8 cellular contexts compared by ENCODE assay signal in genomic region chr10:92290837-92291609, GRCh38. TPM values are rescaled to one million over a fixed set of nuclear protein-coding genes. Genes with fewer than 3 reads are reported as not detected.
A peak's percentile ranks its signal among the peaks of the same experiment; 100 is the strongest.
DNase-seq lines count a peak whose midpoint lies in the region; ATAC-seq and TF ChIP-seq lines count a peak whose summit lies in the region.

CPEB3 (minus strand) TSS chr10:92291078; CDS start chr10:92240350, 50,728 bp downstream.
MARCHF5 (plus strand) TSS chr10:92291167; CDS start chr10:92291495, 328 bp downstream.

- H2AFZ ChIP-seq in OCI-LY3 (ENCODE audit: low read depth, low read length) = peak within 1 kb of the TSS; percentile 89

- H3K79me2 ChIP-seq in OCI-LY3 (ENCODE audit: low read length) = peaks cover 32% of the 10 kb centered on the region

- peaks cover 3% of the 10 kb centered on the region; the same call in 1 of the 2 replicates for H3K4me1 ChIP-seq in OCI-LY3 (ENCODE audit: low read length)

- peaks cover 3% of the 10 kb centered on the region for H3K36me3 ChIP-seq in OCI-LY3 (replicated peaks; ENCODE audit: low read depth, low read length)

- H3K9ac ChIP-seq in OCI-LY3 (ENCODE audit: low read length) = peak within 1 kb of the TSS; percentile 86

- peak within 1 kb of the TSS; percentile 92 for H3K4me3 ChIP-seq in OCI-LY3 (ENCODE audit: low read length)

- no peaks in the 10 kb centered on the region for H3K27me3 ChIP-seq in OCI-LY3 (ENCODE audit: low read depth, low read length)

- TF ChIP-seq CTCF in OCI-LY3 (IDR thresholded peaks at IDR 0.05; ENCODE audit: low read depth, low read length) = peak; percentile 23; the same call in 1 of the 2 replicates

- peak; percentile 91 for DNase-seq in DMS114 treated with DMSO at 0.1 percent for 48 hours (lab: John Stamatoyannopoulos, UW; ENCODE audit: unreplicated experiment)
- peak; percentile 82 for DNase-seq in HuH-7.5 (ENCODE audit: low spot score)
- peak; percentile 79 for DNase-seq in activated T-cell treated with anti-CD3 and anti-CD28 coated beads for 4 hours
- peak; percentile 91 for DNase-seq in epithelial cell of prostate (ENCODE audit: low read depth, low spot score)
- DNase-seq in mucosa of gallbladder (ENCODE audit: low spot score) = peak; percentile 96
- DNase-seq in stimulated activated CD8-positive, alpha-beta memory T cell treated with anti-CD3 and anti-CD28 coated beads, Interleukin-4, amount 100 ng/mL, for 4 hours (ENCODE audit: low read depth in 2 of 2, low spot score in 1 of 2) = peak; percentile 68 to 81

- ATAC-seq in GM21526 (IDR thresholded peaks at IDR 0.05; ENCODE audit: low FRiP score, unreplicated experiment) = peak; percentile 97

- H3K4me2 ChIP-seq in OCI-LY3 (ENCODE audit: low read length) = peak within 1 kb of the TSS; percentile 97

- H3K27ac ChIP-seq in OCI-LY3 (ENCODE audit: low read length) (peak within 1 kb of the TSS; percentile 40), epithelial cell of prostate (peak within 1 kb of the TSS; percentile 88)

- peaks cover 6% of the 10 kb centered on the region; the same call in 1 of the 2 replicates for H4K20me1 ChIP-seq in OCI-LY3 (ENCODE audit: insufficient read depth, low read length)

- no peaks in the 10 kb centered on the region for H3K9me3 ChIP-seq in OCI-LY3 (ENCODE audit: insufficient read depth, low read length)

RNA-seq across cellular contexts. Expression of gene CPEB3, which starts in this region (rescaled TPM):
- 9.7 TPM for total RNA-seq in mucosa of gallbladder

RNA-seq across cellular contexts. Expression of gene MARCHF5, which starts in this region (rescaled TPM):
- 51.2 TPM for total RNA-seq in mucosa of gallbladder

Comparison
In these comparisons a context has a peak if more than half of its experiments do, and no peak if none do; other contexts are left out.
1. Peak in every context shown above with its lines: DNase-seq, ATAC-seq, H3K4me3 ChIP-seq and H3K27ac ChIP-seq.